In genomic region chr6:147173675-147174339, GRCh38 we compare ENCODE assay signal across 22 cellular contexts.
"Had no signal": no experiment of that assay in that cellular context is flagged by ENCODE, and none has a peak within 500 bp of the region (broad histone marks: within the 10 kb centered on the region; RNA-seq: fewer than 3 reads in every experiment).

No MANE protein-coding gene starts in this region.

- H3K36me3 ChIP-seq: brain microvascular endothelial cell, cardiac muscle cell had no signal

- ATAC-seq: activated T-helper 17 cell treated with anti-CD3 and anti-CD28 coated beads, Interleukin-2, amount 50 U/mL, for 72 hours; T-helper 17 cell had no signal

- H3K27ac ChIP-seq: brain microvascular endothelial cell, cardiac muscle cell had no signal

- DNase-seq: activated CD4-positive, alpha-beta memory T cell treated with anti-CD3 and anti-CD28 coated beads for 36 hours; activated CD4-positive, alpha-beta T cell treated with anti-CD3 and anti-CD28 coated beads, Interleukin-2, amount 10 ng/mL, durations not matched to agents 7 days and 5 days; activated CD4-positive, CD25-positive, alpha-beta regulatory T cell; activated CD8-positive, alpha-beta memory T cell treated with anti-CD3 and anti-CD28 coated beads for 24 hours; activated gamma-delta T cell; activated naive CD4-positive, alpha-beta T cell treated with anti-CD3 and anti-CD28 coated beads for 36 hours; activated T-cell treated with anti-CD3 and anti-CD28 coated beads, Interleukin-2, amount 50 U/mL, for 48 hours; brain microvascular endothelial cell; Karpas-422; NCI-H1092; NCI-H1417; NCI-H1694; NCI-H2029; NCI-H2107; NCI-H446; NCI-H524; SHP77 treated with DMSO at 0.1 percent for 48 hours; T-helper 17 cell; T-helper 9 cell had no signal

- H3K27me3 ChIP-seq: brain microvascular endothelial cell, cardiac muscle cell had no signal

- H3K4me3 ChIP-seq: cardiac muscle cell had no signal

- FAIRE-seq: RCC 7860 had no signal
